In genomic region chr13:26400545-26400944, GRCh38 we compare ENCODE assay signal across 32 cellular contexts.
"Had no signal": no experiment of that assay in that cellular context is flagged by ENCODE, and none has a peak within 500 bp of the region (broad histone marks: within the 10 kb centered on the region; RNA-seq: fewer than 3 reads in every experiment).

No MANE protein-coding gene starts in this region.

- H3K4me3 ChIP-seq: adrenal gland, breast epithelium, cardiac muscle cell, colonic mucosa, esophagus muscularis mucosa, gastrocnemius medialis, heart left ventricle had no signal

- H3K9me3 ChIP-seq: adrenal gland, breast epithelium, colonic mucosa, esophagus muscularis mucosa, gastrocnemius medialis, heart left ventricle had no signal

- H3K4me1 ChIP-seq: breast epithelium, colonic mucosa, esophagus muscularis mucosa, foreskin keratinocyte, heart left ventricle had no signal

- ATAC-seq: activated CD4-positive, alpha-beta T cell treated with anti-CD3 and anti-CD28 coated beads for 36 hours; activated CD8-positive, alpha-beta memory T cell treated with anti-CD3 and anti-CD28 coated beads, Interleukin-2, amount 10 ng/mL, durations not matched to agents 7 days and 5 days; activated CD8-positive, alpha-beta T cell treated with anti-CD3 and anti-CD28 coated beads, Interleukin-2, amount 10 ng/mL, durations not matched to agents 7 days and 5 days; activated naive CD8-positive, alpha-beta T cell treated with anti-CD3 and anti-CD28 coated beads, Interleukin-2, amount 50 U/mL, for 24 hours; effector memory CD8-positive, alpha-beta T cell; foreskin keratinocyte; gastrocnemius medialis; heart left ventricle; T-helper 17 cell had no signal

- H3K27me3 ChIP-seq: adrenal gland, breast epithelium, cardiac muscle cell, colonic mucosa, esophagus muscularis mucosa, foreskin keratinocyte, gastrocnemius medialis, heart left ventricle had no signal

- DNase-seq: activated B cell treated with CpG ODN at 0.5 μM for 24 hours; activated CD4-positive, alpha-beta memory T cell treated with anti-CD3 and anti-CD28 coated beads for 36 hours; activated CD4-positive, alpha-beta T cell treated with anti-CD3 and anti-CD28 coated beads for 36 hours; activated CD4-positive, alpha-beta T cell treated with anti-CD3 and anti-CD28 coated beads, Interleukin-2, amount 10 ng/mL, durations not matched to agents 24 days and 14 days; activated CD4-positive, CD25-positive, alpha-beta regulatory T cell treated with anti-CD3 and anti-CD28 coated beads, Interleukin-2, amount 50 U/mL, for 72 hours; activated CD8-positive, alpha-beta memory T cell treated with anti-CD3 and anti-CD28 coated beads, Interleukin-2, amount 10 ng/mL, durations not matched to agents 7 days and 5 days; activated CD8-positive, alpha-beta memory T cell treated with anti-CD3 and anti-CD28 coated beads, Interleukin-2, amount 50 U/mL, for 4 hours; activated CD8-positive, alpha-beta T cell treated with anti-CD3 and anti-CD28 coated beads, Interleukin-2, amount 10 ng/mL, durations not matched to agents 7 days and 5 days; activated effector memory CD4-positive, alpha-beta T cell treated with anti-CD3 and anti-CD28 coated beads, Interleukin-2, amount 50 U/mL, for 16 hours; activated naive CD4-positive, alpha-beta T cell treated with anti-CD3 and anti-CD28 coated beads for 36 hours; activated naive CD8-positive, alpha-beta T cell treated with anti-CD3 and anti-CD28 coated beads for 36 hours; activated naive CD8-positive, alpha-beta T cell treated with anti-CD3 and anti-CD28 coated beads, Interleukin-2, amount 50 U/mL, for 24 hours; activated T-cell treated with anti-CD3 and anti-CD28 coated beads, Interleukin-2, amount 50 U/mL, for 1 hour; adrenal gland; amygdala; aorta; central memory CD4-positive, alpha-beta T cell; cerebellar nuclear complex; colonic mucosa; effector memory CD8-positive, alpha-beta T cell; erythroblast; foreskin keratinocyte; gastrocnemius medialis; glutamatergic neuron; heart left ventricle; T-helper 1 cell; T-helper 17 cell; T1000; WERI-Rb-1 had no signal

- H3K27ac ChIP-seq: adrenal gland, breast epithelium, cardiac muscle cell, colonic mucosa, esophagus muscularis mucosa, foreskin keratinocyte, gastrocnemius medialis, heart left ventricle, WERI-Rb-1 had no signal

- H3K36me3 ChIP-seq: breast epithelium, colonic mucosa had no signal
